In genomic region chr2:39059366-39059952, GRCh38 we compare ENCODE assay signal across 8 cellular contexts.
A peak's percentile ranks its signal among the peaks of the same experiment; 100 is the strongest.
DNase-seq lines count a peak whose midpoint lies in the region; ATAC-seq and TF ChIP-seq lines count a peak whose summit lies in the region.

No MANE protein-coding gene starts in this region.

- peak; percentile 72 for ATAC-seq in SK-N-SH treated with all-trans-retinoic acid at 6 μM for 48 hours

- no peak overlapping the region for H3K4me3 ChIP-seq in fibroblast of pulmonary artery (replicated peaks; ENCODE audit: low read depth, low read length)

- peak; percentile 55 for TF ChIP-seq CTCF in fibroblast of pulmonary artery (IDR thresholded peaks at IDR 0.05; ENCODE audit: low read length, missing control alignments)

- DNase-seq in SIG-M5 treated with dmso at 0.1 percent for 504 hours (lab: John Stamatoyannopoulos, UW; ENCODE audit: unreplicated experiment) (peak; percentile 46), SIG-M5 (lab: John Stamatoyannopoulos, UW) (no peak), MV-4-11 (lab: John Stamatoyannopoulos, UW) (peak; percentile 50), fibroblast of pulmonary artery (ENCODE audit: low read depth) (peak; percentile 77), renal cortical epithelial cell (ENCODE audit: low read depth) (peak; percentile 63), GOT3 (lab: John Stamatoyannopoulos, UW) (no peak), T-helper 9 cell (no peak)

TF ChIP-seq in SK-N-SH treated with all-trans-retinoic acid at 6 μM for 48 hours, 23 proteins besides CTCF, POLR2A, EP300 and RAD21:
- no peak for TF ChIP-seq SNAI2 (CRISPR knock-in tag; IDR thresholded peaks at IDR 0.05)
- no peak for TF ChIP-seq PPARA (CRISPR knock-in tag; IDR thresholded peaks at IDR 0.05; ENCODE audit: borderline replicate concordance)
- TF ChIP-seq ESRRG (CRISPR knock-in tag; IDR thresholded peaks at IDR 0.05): no peak
- no peak for TF ChIP-seq TSHZ2 (CRISPR knock-in tag; IDR thresholded peaks at IDR 0.05)
- no peak for TF ChIP-seq ZNF565 (CRISPR knock-in tag; conservative IDR thresholded peaks at IDR 0.05; ENCODE audit: low read depth)
- no peak for TF ChIP-seq ZNF8 (CRISPR knock-in tag; IDR thresholded peaks at IDR 0.05)
- no peak for TF ChIP-seq GLIS3 (CRISPR knock-in tag; IDR thresholded peaks at IDR 0.05)
- no peak for TF ChIP-seq ZFP30 (CRISPR knock-in tag; IDR thresholded peaks at IDR 0.05)
- TF ChIP-seq OSR1 (CRISPR knock-in tag; IDR thresholded peaks at IDR 0.05): no peak
- no peak for TF ChIP-seq CSDC2 (CRISPR knock-in tag; IDR thresholded peaks at IDR 0.05)
- TF ChIP-seq ISL1 (CRISPR knock-in tag; IDR thresholded peaks at IDR 0.05): no peak
- no peak for TF ChIP-seq RARB (CRISPR knock-in tag; IDR thresholded peaks at IDR 0.05)
- no peak for TF ChIP-seq ARNTL (CRISPR knock-in tag; IDR thresholded peaks at IDR 0.05; ENCODE audit: borderline replicate concordance, low read depth)
- TF ChIP-seq PATZ1 (CRISPR knock-in tag; IDR thresholded peaks at IDR 0.05; ENCODE audit: borderline replicate concordance): no peak
- TF ChIP-seq POU6F1 (CRISPR knock-in tag; IDR thresholded peaks at IDR 0.05; ENCODE audit: borderline replicate concordance, low read depth): no peak
- TF ChIP-seq TCF4 (CRISPR knock-in tag; IDR thresholded peaks at IDR 0.05; ENCODE audit: borderline replicate concordance): no peak
- TF ChIP-seq ZNF70 (CRISPR knock-in tag; IDR thresholded peaks at IDR 0.05): no peak
- no peak for TF ChIP-seq CREB5 (CRISPR knock-in tag; IDR thresholded peaks at IDR 0.05; ENCODE audit: low read depth)
- TF ChIP-seq ZC3H10 (CRISPR knock-in tag; IDR thresholded peaks at IDR 0.05): no peak
- no peak for TF ChIP-seq CSRNP3 (CRISPR knock-in tag; IDR thresholded peaks at IDR 0.05)
TF ChIP-seq in SK-N-SH treated with all-trans-retinoic acid at 6 μM for 48 hours: peak in this region for 0.

Comparison
In these comparisons a context has a peak if more than half of its experiments do, and no peak if none do; other contexts are left out.
1. DNase-seq: peak in SIG-M5 treated with dmso at 0.1 percent for 504 hours (single experiment), MV-4-11 (single experiment), fibroblast of pulmonary artery (single experiment) and renal cortical epithelial cell (single experiment); none in SIG-M5 (single experiment), GOT3 (single experiment) and T-helper 9 cell (single experiment).